Comparison of ENCODE assay signal across 7 cellular contexts in the genomic region with DNA sequence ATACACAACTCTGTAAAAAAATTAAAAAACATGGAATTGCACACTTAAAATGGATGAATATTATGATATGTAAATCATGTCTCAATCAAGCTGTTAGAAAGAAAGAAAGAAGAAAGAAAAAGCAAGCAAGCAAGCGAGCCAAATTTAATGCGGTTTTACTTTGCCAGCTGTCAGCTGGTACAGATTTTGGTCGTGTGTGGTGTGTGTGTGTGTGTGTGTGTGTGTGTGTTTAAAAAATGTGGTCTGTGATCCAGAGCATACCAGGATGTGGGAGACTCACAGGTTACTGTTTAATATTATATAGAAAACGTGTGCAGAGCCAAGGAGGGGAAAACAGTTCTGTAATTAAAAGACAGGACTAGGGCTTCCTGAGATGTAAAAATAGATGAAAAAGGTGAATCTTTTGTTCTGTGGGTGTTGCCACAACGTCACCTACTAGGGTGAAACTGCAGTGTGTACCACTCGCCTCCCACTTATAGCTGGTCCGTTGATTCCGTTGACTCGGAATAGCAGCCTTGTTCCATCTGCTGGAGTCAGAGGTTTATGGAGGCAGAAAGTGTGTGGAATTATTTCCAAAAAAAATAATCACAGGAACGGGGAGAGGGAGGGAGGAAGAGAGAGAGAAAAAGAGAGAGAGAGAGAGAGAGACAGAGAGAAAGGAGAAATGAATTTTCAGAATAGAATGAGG.
A peak's percentile ranks its signal among the peaks of the same experiment; 100 is the strongest.
DNase-seq lines count a peak whose midpoint lies in the region; ATAC-seq and TF ChIP-seq lines count a peak whose summit lies in the region.

No MANE protein-coding gene starts in this region.

- H3K4ac ChIP-seq in mesendoderm (ENCODE audit: low read depth, low read length), result peak overlapping the region; percentile 73

- CTCF ChIA-PET in RWPE1 (lab: Yijun Ruan, JAX), result interaction anchor here (0.6 to 1.0 kb wide), 6 partner anchors 16 to 1660 kb away, joined by 3 to 6 read pairs (median 3); no protein-coding TSS in a partner anchor

- H3K9ac ChIP-seq in KMS-11 (peak overlapping the region; percentile 9; the same call in 1 of the 2 replicates), mesendoderm (ENCODE audit: low read length) (no peak overlapping the region)

- H3K27me3 ChIP-seq in KMS-11 (ENCODE audit: insufficient read depth, low read depth), result no peaks in the 10 kb centered on the region
- H3K27me3 ChIP-seq in mesendoderm (ENCODE audit: insufficient read depth, low read length, poor library complexity), result no peaks in the 10 kb centered on the region

- H2BK15ac ChIP-seq in mesendoderm (replicated peaks; ENCODE audit: low read depth), result no peak overlapping the region

- H3K79me2 ChIP-seq in KMS-11 (ENCODE audit: insufficient read depth, low read depth) (no peaks in the 10 kb centered on the region), mesendoderm (ENCODE audit: control insufficient read depth, insufficient read depth, low read length) (no peaks in the 10 kb centered on the region)

- no peak overlapping the region for H2BK120ac ChIP-seq in mesendoderm (ENCODE audit: low read depth, low read length)

- no CpG with 5 or more reads among the region's 10 CpGs for WGBS in mesendoderm (ENCODE audit: extremely low coverage, insufficient coverage, low lambda C conversion rate)

- H3K27ac ChIP-seq in KMS-11 (peak overlapping the region; percentile 50), mesendoderm (ENCODE audit: low read depth, low read length) (no peak overlapping the region), RWPE1 (no peak overlapping the region)

- peak overlapping the region; percentile 69 for H3K4me2 ChIP-seq in KMS-11
- H3K4me2 ChIP-seq in mesendoderm (ENCODE audit: low read length), result no peak overlapping the region

- peak overlapping the region; percentile 45 for H3K4me3 ChIP-seq in KMS-11 (IDR thresholded peaks at IDR 0.05; ENCODE audit: insufficient read depth, low read depth, low read length)
- no peak overlapping the region for H3K4me3 ChIP-seq in mesendoderm (ENCODE audit: low read length)

- no peak overlapping the region for H3K23ac ChIP-seq in mesendoderm (ENCODE audit: low read length)

- no peaks in the 10 kb centered on the region for H3K36me3 ChIP-seq in KMS-11 (ENCODE audit: insufficient read depth)
- H3K36me3 ChIP-seq in mesendoderm (ENCODE audit: control insufficient read depth, insufficient read depth, low read length), result no peaks in the 10 kb centered on the region

- H3K79me1 ChIP-seq in mesendoderm (ENCODE audit: low read length), result no peaks in the 10 kb centered on the region

- peaks cover 55% of the 10 kb centered on the region for H3K4me1 ChIP-seq in KMS-11 (ENCODE audit: low read depth, poor library complexity, severe bottlenecking)
- H3K4me1 ChIP-seq in mesendoderm (ENCODE audit: control insufficient read depth, low read depth, low read length), result peaks cover 12% of the 10 kb centered on the region

- H3K56ac ChIP-seq in mesendoderm (ENCODE audit: low read length), result peak overlapping the region; percentile 54

- H4K8ac ChIP-seq in mesendoderm (ENCODE audit: low read depth, low read length), result no peak overlapping the region

- H2AFZ ChIP-seq in KMS-11 (ENCODE audit: low read depth), result peak overlapping the region; percentile 55

- POLR2A ChIA-PET in RWPE1 (lab: Yijun Ruan, JAX; ENCODE audit: low non-redundant PET), result no interaction called here

- H4K20me1 ChIP-seq in KMS-11 (ENCODE audit: insufficient read depth), result no peaks in the 10 kb centered on the region

- peak; percentile 72 for DNase-seq in activated effector memory CD4-positive, alpha-beta T cell treated with anti-CD3 and anti-CD28 coated beads, Interleukin-2, amount 50 U/mL, for 16 hours
- DNase-seq in mesendoderm (no peak), DMS53 (lab: John Stamatoyannopoulos, UW) (no peak), RWPE1 (ENCODE audit: low spot score) (no peak)

- no peak overlapping the region for H2AK5ac ChIP-seq in mesendoderm (ENCODE audit: low read length)

- TF ChIP-seq CTCF in KMS-11 (conservative IDR thresholded peaks at IDR 0.05; ENCODE audit: low read depth, low read length) (no peak), RWPE1 (conservative IDR thresholded peaks at IDR 0.05; ENCODE audit: low read depth) (no peak)

- peak overlapping the region; percentile 21 for H3K18ac ChIP-seq in mesendoderm (ENCODE audit: low read length)

- no peak overlapping the region for H4K5ac ChIP-seq in mesendoderm (ENCODE audit: low read length)

- no peak overlapping the region for H2BK5ac ChIP-seq in mesendoderm (ENCODE audit: low read length)

- ATAC-seq in GM19351 (IDR thresholded peaks at IDR 0.05; ENCODE audit: unreplicated experiment) (peak; percentile 58), HG02884 (IDR thresholded peaks at IDR 0.05; ENCODE audit: unreplicated experiment) (no peak)
